Comparison of ENCODE assay signal across 8 cellular contexts in genomic region chr10:1048732-1049424, GRCh38. TPM values are rescaled to one million over a fixed set of nuclear protein-coding genes. Genes with fewer than 3 reads are reported as not detected.
DNase-seq lines count a peak whose midpoint lies in the region; ATAC-seq and TF ChIP-seq lines count a peak whose summit lies in the region.

TSS of gene IDI1 (minus strand) at chr10:1049119. CDS start at chr10:1049003, 116 bp downstream.

- 0 to 1% (median 1%) methylated on average over 20 to 83 of the region's 83 CpGs for WGBS in spleen, 5 donors

- peaks cover 0 to 35% (median 20%) of the 10 kb centered on the region in 6 donors for H3K36me3 ChIP-seq in spleen

- DNase-seq in AG20443 (ENCODE audit: low spot score) = peak; percentile 97
- DNase-seq in NCI-H446 (lab: John Stamatoyannopoulos, UW) = peak; percentile 97 to 100
- peak; percentile 92 for DNase-seq in activated CD4-positive, CD25-positive, alpha-beta regulatory T cell treated with anti-CD3 and anti-CD28 coated beads, Interleukin-2, amount 50 U/mL, for 16 hours (ENCODE audit: low read depth, low spot score)
- DNase-seq in central memory CD4-positive, alpha-beta T cell = peak; percentile 98
- DNase-seq in inferior parietal cortex (ENCODE audit: extremely low spot score) = peak; percentile 96
- DNase-seq in spleen = peak; percentile 99

- intact Hi-C loops in spleen (cut with DNase I; ENCODE audit: low total_unique reads) = no loop called here

- no peaks in the 10 kb centered on the region for H3K27me3 ChIP-seq in spleen (replicated peaks in 1 of 7)

- peak within 1 kb of the TSS; percentile 97 to 100 (median 98) for H3K27ac ChIP-seq in spleen

- peak in 4 of 11 experiments; percentile 28 to 42 (median 36) for TF ChIP-seq CTCF in spleen (IDR thresholded peaks at IDR 0.05 in 8 of 11, conservative IDR thresholded peaks at IDR 0.05 in 3 of 11)

- no peaks in the 10 kb centered on the region for H3K9me3 ChIP-seq in spleen

- peaks cover 42 to 79% (median 66%) of the 10 kb centered on the region in 6 donors for H3K4me1 ChIP-seq in spleen

- peak; percentile 83 to 97 (median 83) for TF ChIP-seq POLR2A in spleen (IDR thresholded peaks at IDR 0.05)

- peak within 1 kb of the TSS; percentile 54 to 91 (median 68) for H3K4me3 ChIP-seq in spleen

- peak; percentile 82 for ATAC-seq in GM19043 (IDR thresholded peaks at IDR 0.05; ENCODE audit: low read depth, unreplicated experiment)
- peak; percentile 81 for ATAC-seq in HG03354 (IDR thresholded peaks at IDR 0.05; ENCODE audit: poor library complexity, severe bottlenecking, unreplicated experiment)

RNA-seq across cellular contexts. Expression of gene IDI1, which starts in this region (rescaled TPM):
- total RNA-seq in spleen = 100 to 1,000 TPM in 1 of 7 donors, 10 to 100 TPM in 6; 43.9 to 136 (median 62.6) TPM
- 10 to 100 TPM; 47.9 to 75.3 (median 68.5) TPM for polyA plus RNA-seq in spleen

Comparison
In these comparisons a context has a peak if more than half of its experiments do, and no peak if none do; other contexts are left out.
1. Peak in every context shown above with its lines: DNase-seq, ATAC-seq, H3K4me3 ChIP-seq and H3K27ac ChIP-seq.